In genomic region chr11:825366-826231, GRCh38 we compare ENCODE assay signal across 15 cellular contexts. TPM values are rescaled to one million over a fixed set of nuclear protein-coding genes. Genes with fewer than 3 reads are reported as not detected.
DNase-seq lines count a peak whose midpoint lies in the region; ATAC-seq, FAIRE-seq and TF ChIP-seq lines count a peak whose summit lies in the region.
"Had no signal": no experiment of that assay in that cellular context is flagged by ENCODE, and none has a peak within 500 bp of the region (broad histone marks: within the 10 kb centered on the region; RNA-seq: fewer than 3 reads in every experiment).

No MANE protein-coding gene starts in this region.

- RAD21 ChIA-PET in HCT116 (lab: Charles Lee; ENCODE audit: low non-redundant PET in 1 of 2, low total read pairs in 2 of 2, uncharacterized antibody in 2 of 2, unreplicated experiment in 2 of 2): interaction anchor here (0.8 to 1.2 kb wide), 2 partner anchors 9 to 10 kb away, joined by 3 read pairs; no protein-coding TSS in a partner anchor

- TF ChIP-seq RAD21 in HCT116 (IDR thresholded peaks at IDR 0.05; ENCODE audit: low read depth) (no peak), HepG2 (CRISPR knock-in tag; IDR thresholded peaks at IDR 0.05) (no peak)

- CTCF ChIA-PET in HCT116 (lab: Charles Lee): no interaction called here
- CTCF ChIA-PET in Panc1 (lab: Charles Lee): interaction anchor here (0.6 to 1.1 kb wide), 3 partner anchors 10 to 22 kb away, joined by 3 to 8 read pairs (median 5); no protein-coding TSS in a partner anchor
- CTCF ChIA-PET in HepG2 (lab: Yijun Ruan, JAX; ENCODE audit: low intra/inter-chr PET ratio, low total read pairs): no interaction called here

- H2AFZ ChIP-seq in HCT116 (ENCODE audit: low read depth, low read length, poor library complexity, severe bottlenecking): no peak overlapping the region
- no peak overlapping the region for H2AFZ ChIP-seq in HepG2 (ENCODE audit: low read length)
- H2AFZ ChIP-seq: parathyroid adenoma had no signal

- in situ Hi-C loops in Panc1 (cut with HindIII; ENCODE audit: low pct_unique_long_range_greater_than_20kb, low sequenced_read_pairs) (no loop called here), HepG2 (cut with HindIII; ENCODE audit: extremely low pct_ligation_motif_present, low pct_unique_long_range_greater_than_20kb) (no loop called here), transverse colon (cut with MboI; ENCODE audit: low pct_ligation_motif_present in 1 of 4, low pct_unique_long_range_greater_than_20kb in 1 of 4, low sequenced_read_pairs in 3 of 4) (no loop called here)

- H3K4me1 ChIP-seq in HCT116 (ENCODE audit: control insufficient read depth in 1 of 2, insufficient read depth in 2 of 2, low read length in 2 of 2) (peaks cover 31 to 46% of the 10 kb centered on the region in 2 experiments), Panc1 (ENCODE audit: control insufficient read depth, insufficient read depth, low read length) (peaks cover 70% of the 10 kb centered on the region), HepG2 (ENCODE audit: insufficient read depth, low read length) (peaks cover 65% of the 10 kb centered on the region), transverse colon (peaks cover 34 to 87% (median 83%) of the 10 kb centered on the region in 4 donors)
- H3K4me1 ChIP-seq: parathyroid adenoma had no signal

- intact Hi-C loops in HCT116 (cut with micrococcal nuclease): no loop called here
- intact Hi-C loops in Panc1 (cut with micrococcal nuclease; ENCODE audit: unreplicated experiment): no loop called here
- intact Hi-C loops in HepG2 (cut with micrococcal nuclease; ENCODE audit: unreplicated experiment): no loop called here
- intact Hi-C loops in transverse colon (cut with DNase I; ENCODE audit: low total_unique reads): no loop called here

- no peak for TF ChIP-seq CTCF in HCT116 (IDR thresholded peaks at IDR 0.05 in 2 of 3, conservative IDR thresholded peaks at IDR 0.05 in 1 of 3; ENCODE audit: borderline replicate concordance in 1 of 3, insufficient read depth in 1 of 3, low read depth in 2 of 3, low read length in 2 of 3)
- no peak for TF ChIP-seq CTCF in Panc1 (IDR thresholded peaks at IDR 0.05)
- TF ChIP-seq CTCF in HepG2 (CRISPR knock-in tag; IDR thresholded peaks at IDR 0.05): no peak
- no peak for TF ChIP-seq CTCF in transverse colon (IDR thresholded peaks at IDR 0.05)

- no peak overlapping the region for H3K4me3 ChIP-seq in HCT116 (replicated peaks in 1 of 2; ENCODE audit: low read depth in 1 of 2, low read length in 2 of 2)
- no peak overlapping the region for H3K4me3 ChIP-seq in Panc1 (ENCODE audit: low read depth in 2 of 2, low read length in 2 of 2)
- peak overlapping the region in 1 of 3 experiments; percentile 80; a peak in 1 of 6 replicates for H3K4me3 ChIP-seq in HepG2 (replicated peaks in 1 of 3; ENCODE audit: insufficient read depth in 1 of 3, low read depth in 2 of 3, low read length in 3 of 3)
- H3K4me3 ChIP-seq in transverse colon: peak overlapping the region in 2 of 4 donors; percentile 50 to 64

- no peaks in the 10 kb centered on the region for H3K9me2 ChIP-seq in HCT116 (ENCODE audit: insufficient read depth)

- DNase-seq in HCT116 (ENCODE audit: low read depth, low spot score): no peak
- no peak for DNase-seq in Panc1 (ENCODE audit: low read depth, low spot score)
- DNase-seq in HepG2 (ENCODE audit: low spot score): no peak
- DNase-seq in transverse colon: peak; percentile 72
- no peak for DNase-seq in NCI-H774 (lab: John Stamatoyannopoulos, UW)
- no peak for DNase-seq in DMS79 (lab: John Stamatoyannopoulos, UW)
- no peak for DNase-seq in RCC 7860 (ENCODE audit: low spot score)
- DNase-seq: activated naive CD8-positive, alpha-beta T cell treated with anti-CD3 and anti-CD28 coated beads, Interleukin-2, amount 50 U/mL, for 24 hours; C1 segment of cervical spinal cord; effector memory CD8-positive, alpha-beta T cell; Karpas-422; NCI-H1436 treated with DMSO at 0.1 percent for 48 hours; T-helper 1 cell had no signal

- TF ChIP-seq EP300 in HepG2 (IDR thresholded peaks at IDR 0.05; ENCODE audit: low read depth in 2 of 2, low read length in 2 of 2): no peak
- TF ChIP-seq EP300 in HepG2 (CRISPR knock-in tag; IDR thresholded peaks at IDR 0.05; ENCODE audit: borderline replicate concordance): no peak
- no peak for TF ChIP-seq EP300 in transverse colon (IDR thresholded peaks at IDR 0.05; ENCODE audit: low read depth)

- peak overlapping the region; percentile 76 for H3K9ac ChIP-seq in HCT116 (ENCODE audit: low read length)
- H3K9ac ChIP-seq in HepG2 (ENCODE audit: insufficient read depth, low read depth, low read length): no peak overlapping the region; the same call in 1 of the 2 replicates
- H3K9ac ChIP-seq: parathyroid adenoma had no signal

- H3K27me3 ChIP-seq in HCT116 (ENCODE audit: insufficient read depth, low read length) (no peaks in the 10 kb centered on the region), Panc1 (ENCODE audit: control insufficient read depth, insufficient read depth, low read length) (no peaks in the 10 kb centered on the region), HepG2 (ENCODE audit: control insufficient read depth in 1 of 2, insufficient read depth in 2 of 2, low read length in 2 of 2) (no peaks in the 10 kb centered on the region), transverse colon (peaks cover 54% of the 10 kb centered on the region)

- ATAC-seq in HCT116 (no peak), Panc1 (no peak), HepG2 (peak; percentile 1; the same call in 2 of the 3 replicates)
- ATAC-seq: activated naive CD8-positive, alpha-beta T cell treated with anti-CD3 and anti-CD28 coated beads, Interleukin-2, amount 50 U/mL, for 24 hours; effector memory CD8-positive, alpha-beta T cell had no signal

- FAIRE-seq in HepG2 (lab: Jason Lieb, UNC) (no peak), RCC 7860 (lab: Jason Lieb, UNC) (no peak)

- no TSS peak for BruUV-seq in HCT116 (replicated peaks; lab: Mats Ljungman, UMichigan)
- BruUV-seq in Panc1 (replicated peaks; lab: Mats Ljungman, UMichigan): no TSS peak
- no TSS peak for BruUV-seq in HepG2 (replicated peaks; lab: Mats Ljungman, UMichigan)

- no peaks in the 10 kb centered on the region for H3K36me3 ChIP-seq in HCT116 (ENCODE audit: control insufficient read depth in 1 of 2, insufficient read depth in 2 of 2, low read length in 2 of 2)
- H3K36me3 ChIP-seq in Panc1 (ENCODE audit: control insufficient read depth, insufficient read depth, low read length): 0 out of 2 replicates have a peak, but pooled peaks cover 2% of the 10 kb centered on the region
- peaks cover 7 to 22% of the 10 kb centered on the region in 2 experiments; a peak in 4 of 5 replicates for H3K36me3 ChIP-seq in HepG2 (replicated peaks in 1 of 2; ENCODE audit: control insufficient read depth in 1 of 2, insufficient read depth in 2 of 2, low read length in 2 of 2)
- H3K36me3 ChIP-seq in transverse colon: peaks cover 0 to 14% (median 0%) of the 10 kb centered on the region in 4 donors

- WGBS in HepG2 (ENCODE audit: low lambda C conversion rate): 30% methylated on average over 5 of the region's 12 CpGs
- 56% methylated on average over 10 of the region's 12 CpGs; no CpG with 5 or more reads in 1 of the 2 donors for WGBS in transverse colon (ENCODE audit: low coverage in 1 of 2), 2 donors

- TF ChIP-seq POLR2A in HCT116 (IDR thresholded peaks at IDR 0.05; ENCODE audit: borderline replicate concordance, extremely low read depth, insufficient read depth, insufficient read length) (no peak), HepG2 (IDR thresholded peaks at IDR 0.05; ENCODE audit: insufficient read depth in 1 of 2, low read depth in 2 of 2, low read length in 2 of 2) (no peak; a peak in 1 of 4 replicates), transverse colon (IDR thresholded peaks at IDR 0.05) (peak; percentile 34)

- POLR2A ChIA-PET in HCT116 (lab: Charles Lee): interaction anchor here (0.8 kb wide), 1 partner anchor 9 kb away, joined by 3 read pairs; no protein-coding TSS in a partner anchor
- POLR2A ChIA-PET in Panc1 (lab: Charles Lee): interaction anchor here (0.5 kb wide), 1 partner anchor 261 kb away, joined by 3 read pairs; no protein-coding TSS in a partner anchor
- POLR2A ChIA-PET in HepG2 (lab: Yijun Ruan, JAX): interaction anchor here (0.9 to 16.1 kb wide), 8 partner anchors 6 to 121 kb away, joined by 3 to 264 read pairs (median 4); partner anchors contain the start of genes EPS8L2, PNPLA2, POLR2L and RPLP2

- H3K9me3 ChIP-seq in HCT116 (ENCODE audit: control insufficient read depth in 1 of 2, insufficient read depth in 1 of 2, low read depth in 1 of 2, low read length in 2 of 2) (no peaks in the 10 kb centered on the region), Panc1 (ENCODE audit: control insufficient read depth, insufficient read depth, low read depth, low read length) (no peaks in the 10 kb centered on the region), HepG2 (ENCODE audit: low read length) (no peaks in the 10 kb centered on the region), transverse colon (no peaks in the 10 kb centered on the region)

- H3K79me2 ChIP-seq in HCT116 (ENCODE audit: insufficient read depth, low read length): peaks cover 16% of the 10 kb centered on the region
- H3K79me2 ChIP-seq in HepG2 (ENCODE audit: insufficient read depth, low read length): peaks cover 14% of the 10 kb centered on the region

- H4K20me1 ChIP-seq in HCT116 (ENCODE audit: insufficient read depth): no peaks in the 10 kb centered on the region
- H4K20me1 ChIP-seq in HepG2 (ENCODE audit: insufficient read depth, low read length): peaks cover 13% of the 10 kb centered on the region

- H3K4me2 ChIP-seq in HCT116 (ENCODE audit: low read length) (peak overlapping the region; percentile 28; the same call in 1 of the 2 replicates), HepG2 (ENCODE audit: low read depth, low read length) (peak overlapping the region; percentile 91)

- H3K27ac ChIP-seq in HCT116 (ENCODE audit: low read depth, low read length) (peak overlapping the region; percentile 32; the same call in 1 of the 2 replicates), Panc1 (ENCODE audit: low read length) (peak overlapping the region; percentile 90), HepG2 (ENCODE audit: extremely low read length, insufficient read depth, low read length) (peak overlapping the region; percentile 11), transverse colon (peak overlapping the region; percentile 91 to 95 (median 94))
- H3K27ac ChIP-seq: parathyroid adenoma had no signal

RNA-seq across cellular contexts. Expression of gene CRACR2B, which starts 2.1 kb away (rescaled TPM):
- total RNA-seq in HCT116 (2021; ENCODE audit: unreplicated experiment) (11.8 TPM), Panc1 (2021; ENCODE audit: unreplicated experiment) (132 TPM), HepG2 (2016; rRNA removed; fragmentation: Illumina TruSeq; extraction: Trizol) (8.9 and 14.9 TPM in 2 replicates), transverse colon (100 to 1,000 TPM in 3 of 4 donors, 10 to 100 TPM in 1; 82.7 to 373 (median 210) TPM)
- polyA plus RNA-seq in HCT116 (2012): 9.1 and 10.2 TPM in 2 replicates
- 167 TPM for polyA plus RNA-seq in Panc1 (2012; ENCODE audit: insufficient read length)
- total RNA-seq in HepG2 (2016; cell fraction: cytosol; rRNA removed; fragmentation: Illumina TruSeq; extraction: Trizol; ENCODE audit: low read depth): 5.5 and 5.9 TPM in 2 replicates
- total RNA-seq in HepG2 (2016; cell fraction: insoluble cytoplasmic fraction; rRNA removed; fragmentation: Illumina TruSeq; extraction: Trizol): 8.5 and 12.6 TPM in 2 replicates
- 6.6 and 10.0 TPM in 2 replicates for total RNA-seq in HepG2 (2016; cell fraction: membrane; rRNA removed; fragmentation: Illumina TruSeq; extraction: Trizol)
- total RNA-seq in HepG2 (2016; cell fraction: nucleus; rRNA removed; fragmentation: Illumina TruSeq; extraction: Trizol): 10.8 and 16.7 TPM in 2 replicates
- 21.0 and 27.7 TPM in 2 replicates for polyA plus RNA-seq in HepG2 (2011; rRNA removed)
- polyA plus RNA-seq in HepG2 (2011; cell fraction: cytosol; rRNA removed): 9.8 and 16.5 TPM in 2 replicates
- 278 and 343 TPM in 2 replicates for polyA plus RNA-seq in HepG2 (2011; cell fraction: nucleus; rRNA removed)
- polyA plus RNA-seq in HepG2 (2012): 10.5 and 14.8 TPM in 2 replicates
- 8.3 and 10.9 TPM in 2 replicates for polyA plus RNA-seq in HepG2 (2016; cell fraction: cytosol; fragmentation: Illumina TruSeq; extraction: Trizol; ENCODE audit: low read depth)
- polyA plus RNA-seq in HepG2 (2016; cell fraction: insoluble cytoplasmic fraction; fragmentation: Illumina TruSeq; extraction: Trizol; ENCODE audit: low read depth): 14.8 and 17.4 TPM in 2 replicates
- 11.2 and 14.5 TPM in 2 replicates for polyA plus RNA-seq in HepG2 (2016; cell fraction: membrane; fragmentation: Illumina TruSeq; extraction: Trizol; ENCODE audit: low read depth)
- 48.6 and 55.2 TPM in 2 replicates for polyA plus RNA-seq in HepG2 (2016; cell fraction: nucleus; fragmentation: Illumina TruSeq; extraction: Trizol; ENCODE audit: insufficient read depth, low read depth)
- 3.4 and 13.9 TPM in 2 replicates for polyA minus RNA-seq in HepG2 (2011; rRNA and poly(A)+ RNA removed; ENCODE audit: low replicate concordance)
- 7.5 and 8.4 TPM in 2 replicates for polyA minus RNA-seq in HepG2 (2011; cell fraction: cytosol; rRNA and poly(A)+ RNA removed)
- polyA minus RNA-seq in HepG2 (2011; cell fraction: nucleus; rRNA and poly(A)+ RNA removed): 22.7 and 23.2 TPM in 2 replicates
- total RNA-seq: H4 had no signal

RNA-seq across cellular contexts. Expression of gene PNPLA2, which starts 6.9 kb away (rescaled TPM):
- 124 TPM for total RNA-seq in HCT116 (2021; ENCODE audit: unreplicated experiment)
- polyA plus RNA-seq in HCT116 (2012): 115 and 142 TPM in 2 replicates
- 244 TPM for total RNA-seq in Panc1 (2021; ENCODE audit: unreplicated experiment)
- polyA plus RNA-seq in Panc1 (2012; ENCODE audit: insufficient read length): 377 TPM
- total RNA-seq in HepG2 (2016; rRNA removed; fragmentation: Illumina TruSeq; extraction: Trizol): 4.8 and 10.5 TPM in 2 replicates
- total RNA-seq in HepG2 (2016; cell fraction: cytosol; rRNA removed; fragmentation: Illumina TruSeq; extraction: Trizol; ENCODE audit: low read depth): 3.8 and 4.1 TPM in 2 replicates
- total RNA-seq in HepG2 (2016; cell fraction: insoluble cytoplasmic fraction; rRNA removed; fragmentation: Illumina TruSeq; extraction: Trizol): 4.0 and 11.4 TPM in 2 replicates
- total RNA-seq in HepG2 (2016; cell fraction: membrane; rRNA removed; fragmentation: Illumina TruSeq; extraction: Trizol): 4.4 and 5.4 TPM in 2 replicates
- 17.2 and 23.5 TPM in 2 replicates for total RNA-seq in HepG2 (2016; cell fraction: nucleus; rRNA removed; fragmentation: Illumina TruSeq; extraction: Trizol)
- 43.2 and 58.1 TPM in 2 replicates for polyA plus RNA-seq in HepG2 (2011; rRNA removed)
- polyA plus RNA-seq in HepG2 (2011; cell fraction: cytosol; rRNA removed): 7.3 and 12.8 TPM in 2 replicates
- 830 and 954 TPM in 2 replicates for polyA plus RNA-seq in HepG2 (2011; cell fraction: nucleus; rRNA removed)
- polyA plus RNA-seq in HepG2 (2012): 70.1 and 82.8 TPM in 2 replicates
- 4.8 and 6.6 TPM in 2 replicates for polyA plus RNA-seq in HepG2 (2016; cell fraction: cytosol; fragmentation: Illumina TruSeq; extraction: Trizol; ENCODE audit: low read depth)
- polyA plus RNA-seq in HepG2 (2016; cell fraction: insoluble cytoplasmic fraction; fragmentation: Illumina TruSeq; extraction: Trizol; ENCODE audit: low read depth): 14.6 and 20.2 TPM in 2 replicates
- 7.5 and 10.2 TPM in 2 replicates for polyA plus RNA-seq in HepG2 (2016; cell fraction: membrane; fragmentation: Illumina TruSeq; extraction: Trizol; ENCODE audit: low read depth)
- polyA plus RNA-seq in HepG2 (2016; cell fraction: nucleus; fragmentation: Illumina TruSeq; extraction: Trizol; ENCODE audit: insufficient read depth, low read depth): 77.9 and 79.1 TPM in 2 replicates
- polyA minus RNA-seq in HepG2 (2011; rRNA and poly(A)+ RNA removed; ENCODE audit: low replicate concordance): 60.4 and 150 TPM in 2 replicates
- polyA minus RNA-seq in HepG2 (2011; cell fraction: cytosol; rRNA and poly(A)+ RNA removed): 24.0 and 31.5 TPM in 2 replicates
- polyA minus RNA-seq in HepG2 (2011; cell fraction: nucleus; rRNA and poly(A)+ RNA removed): 135 and 151 TPM in 2 replicates
- 100 to 1,000 TPM in 3 of 4 donors, 10 to 100 TPM in 1; 61.7 to 821 (median 134) TPM for total RNA-seq in transverse colon

RNA-seq across cellular contexts. Expression of gene CD151, which starts 7.2 kb away (rescaled TPM):
- total RNA-seq in HCT116 (2021; ENCODE audit: unreplicated experiment) (296 TPM), Panc1 (2021; ENCODE audit: unreplicated experiment) (680 TPM), HepG2 (2016; rRNA removed; fragmentation: Illumina TruSeq; extraction: Trizol) (54.0 and 125 TPM in 2 replicates), transverse colon (100 to 1,000 TPM; 252 to 650 (median 429) TPM)
- 435 and 571 TPM in 2 replicates for polyA plus RNA-seq in HCT116 (2012)
- 1,015 TPM for polyA plus RNA-seq in Panc1 (2012; ENCODE audit: insufficient read length)
- 31.5 and 37.4 TPM in 2 replicates for total RNA-seq in HepG2 (2016; cell fraction: cytosol; rRNA removed; fragmentation: Illumina TruSeq; extraction: Trizol; ENCODE audit: low read depth)
- total RNA-seq in HepG2 (2016; cell fraction: insoluble cytoplasmic fraction; rRNA removed; fragmentation: Illumina TruSeq; extraction: Trizol): 60.0 and 126 TPM in 2 replicates
- total RNA-seq in HepG2 (2016; cell fraction: membrane; rRNA removed; fragmentation: Illumina TruSeq; extraction: Trizol): 34.7 and 43.1 TPM in 2 replicates
- total RNA-seq in HepG2 (2016; cell fraction: nucleus; rRNA removed; fragmentation: Illumina TruSeq; extraction: Trizol): 93.4 and 110 TPM in 2 replicates
- 197 and 287 TPM in 2 replicates for polyA plus RNA-seq in HepG2 (2011; rRNA removed)
- polyA plus RNA-seq in HepG2 (2011; cell fraction: cytosol; rRNA removed): 200 and 252 TPM in 2 replicates
- polyA plus RNA-seq in HepG2 (2011; cell fraction: nucleus; rRNA removed): 375 and 396 TPM in 2 replicates
- 93.8 and 141 TPM in 2 replicates for polyA plus RNA-seq in HepG2 (2012)
- 36.4 and 45.9 TPM in 2 replicates for polyA plus RNA-seq in HepG2 (2016; cell fraction: cytosol; fragmentation: Illumina TruSeq; extraction: Trizol; ENCODE audit: low read depth)
- polyA plus RNA-seq in HepG2 (2016; cell fraction: insoluble cytoplasmic fraction; fragmentation: Illumina TruSeq; extraction: Trizol; ENCODE audit: low read depth): 54.8 and 63.7 TPM in 2 replicates
- 41.9 and 45.5 TPM in 2 replicates for polyA plus RNA-seq in HepG2 (2016; cell fraction: membrane; fragmentation: Illumina TruSeq; extraction: Trizol; ENCODE audit: low read depth)
- polyA plus RNA-seq in HepG2 (2016; cell fraction: nucleus; fragmentation: Illumina TruSeq; extraction: Trizol; ENCODE audit: insufficient read depth, low read depth): 208 and 218 TPM in 2 replicates
- 312 and 492 TPM in 2 replicates for polyA minus RNA-seq in HepG2 (2011; rRNA and poly(A)+ RNA removed; ENCODE audit: low replicate concordance)
- 90.0 and 90.8 TPM in 2 replicates for polyA minus RNA-seq in HepG2 (2011; cell fraction: cytosol; rRNA and poly(A)+ RNA removed)
- polyA minus RNA-seq in HepG2 (2011; cell fraction: nucleus; rRNA and poly(A)+ RNA removed): 60.9 and 80.8 TPM in 2 replicates

RNA-seq across cellular contexts. Expression of gene RPLP2, which starts 15.8 kb away (rescaled TPM):
- total RNA-seq in HCT116 (2021; ENCODE audit: unreplicated experiment) (3,615 TPM), Panc1 (2021; ENCODE audit: unreplicated experiment) (3,468 TPM), HepG2 (2016; rRNA removed; fragmentation: Illumina TruSeq; extraction: Trizol) (2,049 and 2,106 TPM in 2 replicates), transverse colon (100 to 1,000 TPM; 273 to 670 (median 466) TPM)
- 3,759 and 4,714 TPM in 2 replicates for polyA plus RNA-seq in HCT116 (2012)
- polyA plus RNA-seq in Panc1 (2012; ENCODE audit: insufficient read length): 4,274 TPM
- total RNA-seq in HepG2 (2016; cell fraction: cytosol; rRNA removed; fragmentation: Illumina TruSeq; extraction: Trizol; ENCODE audit: low read depth): 3,126 and 3,282 TPM in 2 replicates
- 1,870 and 2,048 TPM in 2 replicates for total RNA-seq in HepG2 (2016; cell fraction: insoluble cytoplasmic fraction; rRNA removed; fragmentation: Illumina TruSeq; extraction: Trizol)
- total RNA-seq in HepG2 (2016; cell fraction: membrane; rRNA removed; fragmentation: Illumina TruSeq; extraction: Trizol): 3,967 and 4,265 TPM in 2 replicates
- total RNA-seq in HepG2 (2016; cell fraction: nucleus; rRNA removed; fragmentation: Illumina TruSeq; extraction: Trizol): 735 and 852 TPM in 2 replicates
- polyA plus RNA-seq in HepG2 (2011; rRNA removed): 895 and 978 TPM in 2 replicates
- 1,028 and 2,692 TPM in 2 replicates for polyA plus RNA-seq in HepG2 (2011; cell fraction: cytosol; rRNA removed)
- polyA plus RNA-seq in HepG2 (2011; cell fraction: nucleus; rRNA removed): 723 and 858 TPM in 2 replicates
- polyA plus RNA-seq in HepG2 (2012): 1,506 and 2,284 TPM in 2 replicates
- polyA plus RNA-seq in HepG2 (2016; cell fraction: cytosol; fragmentation: Illumina TruSeq; extraction: Trizol; ENCODE audit: low read depth): 3,287 and 3,430 TPM in 2 replicates
- polyA plus RNA-seq in HepG2 (2016; cell fraction: insoluble cytoplasmic fraction; fragmentation: Illumina TruSeq; extraction: Trizol; ENCODE audit: low read depth): 1,412 and 1,584 TPM in 2 replicates
- 3,687 and 3,698 TPM in 2 replicates for polyA plus RNA-seq in HepG2 (2016; cell fraction: membrane; fragmentation: Illumina TruSeq; extraction: Trizol; ENCODE audit: low read depth)
- polyA plus RNA-seq in HepG2 (2016; cell fraction: nucleus; fragmentation: Illumina TruSeq; extraction: Trizol; ENCODE audit: insufficient read depth, low read depth): 1,014 and 1,045 TPM in 2 replicates
- 472 and 1,216 TPM in 2 replicates for polyA minus RNA-seq in HepG2 (2011; rRNA and poly(A)+ RNA removed; ENCODE audit: low replicate concordance)
- 793 and 848 TPM in 2 replicates for polyA minus RNA-seq in HepG2 (2011; cell fraction: cytosol; rRNA and poly(A)+ RNA removed)
- polyA minus RNA-seq in HepG2 (2011; cell fraction: nucleus; rRNA and poly(A)+ RNA removed): 188 and 248 TPM in 2 replicates

RNA-seq across cellular contexts. Expression of gene POLR2L, which starts 16.7 kb away (rescaled TPM):
- total RNA-seq in HCT116 (2021; ENCODE audit: unreplicated experiment): 211 TPM
- 308 and 311 TPM in 2 replicates for polyA plus RNA-seq in HCT116 (2012)
- 673 TPM for total RNA-seq in Panc1 (2021; ENCODE audit: unreplicated experiment)
- 2,061 TPM for polyA plus RNA-seq in Panc1 (2012; ENCODE audit: insufficient read length)
- total RNA-seq in HepG2 (2016; rRNA removed; fragmentation: Illumina TruSeq; extraction: Trizol): 114 and 146 TPM in 2 replicates
- 37.0 and 48.5 TPM in 2 replicates for total RNA-seq in HepG2 (2016; cell fraction: cytosol; rRNA removed; fragmentation: Illumina TruSeq; extraction: Trizol; ENCODE audit: low read depth)
- 113 and 136 TPM in 2 replicates for total RNA-seq in HepG2 (2016; cell fraction: insoluble cytoplasmic fraction; rRNA removed; fragmentation: Illumina TruSeq; extraction: Trizol)
- 68.6 and 79.8 TPM in 2 replicates for total RNA-seq in HepG2 (2016; cell fraction: membrane; rRNA removed; fragmentation: Illumina TruSeq; extraction: Trizol)
- 34.9 and 39.5 TPM in 2 replicates for total RNA-seq in HepG2 (2016; cell fraction: nucleus; rRNA removed; fragmentation: Illumina TruSeq; extraction: Trizol)
- polyA plus RNA-seq in HepG2 (2011; rRNA removed): 104 and 115 TPM in 2 replicates
- 35.1 and 78.0 TPM in 2 replicates for polyA plus RNA-seq in HepG2 (2011; cell fraction: cytosol; rRNA removed)
- 44.7 and 47.4 TPM in 2 replicates for polyA plus RNA-seq in HepG2 (2011; cell fraction: nucleus; rRNA removed)
- 57.4 and 93.8 TPM in 2 replicates for polyA plus RNA-seq in HepG2 (2012)
- polyA plus RNA-seq in HepG2 (2016; cell fraction: cytosol; fragmentation: Illumina TruSeq; extraction: Trizol; ENCODE audit: low read depth): 58.6 and 89.5 TPM in 2 replicates
- polyA plus RNA-seq in HepG2 (2016; cell fraction: insoluble cytoplasmic fraction; fragmentation: Illumina TruSeq; extraction: Trizol; ENCODE audit: low read depth): 221 and 225 TPM in 2 replicates
- polyA plus RNA-seq in HepG2 (2016; cell fraction: membrane; fragmentation: Illumina TruSeq; extraction: Trizol; ENCODE audit: low read depth): 90.2 and 102 TPM in 2 replicates
- 84.0 and 90.2 TPM in 2 replicates for polyA plus RNA-seq in HepG2 (2016; cell fraction: nucleus; fragmentation: Illumina TruSeq; extraction: Trizol; ENCODE audit: insufficient read depth, low read depth)
- polyA minus RNA-seq in HepG2 (2011; rRNA and poly(A)+ RNA removed; ENCODE audit: low replicate concordance): 129 and 143 TPM in 2 replicates
- polyA minus RNA-seq in HepG2 (2011; cell fraction: cytosol; rRNA and poly(A)+ RNA removed): 35.6 and 37.0 TPM in 2 replicates
- 27.3 and 33.1 TPM in 2 replicates for polyA minus RNA-seq in HepG2 (2011; cell fraction: nucleus; rRNA and poly(A)+ RNA removed)
- total RNA-seq in transverse colon: 10 to 100 TPM in 3 of 4 donors, 1 to 10 TPM in 1; 9.7 to 66.6 (median 32.7) TPM

Comparison
In these comparisons a context has a peak if more than half of its experiments do, and no peak if none do; other contexts are left out.
1. H3K27ac ChIP-seq: peak in every context shown above with its lines; median percentile 94 in transverse colon; 90 in Panc1; 32 in HCT116; 11 in HepG2.
2. Of the 20 proteins assayed by ChIP-seq in both HepG2 and HCT116: peak only in HepG2: POLR2AphosphoS5; only in HCT116: none; in both: none; in neither: 19.